ENCODE assay signal across 22 cellular contexts in the genomic region with DNA sequence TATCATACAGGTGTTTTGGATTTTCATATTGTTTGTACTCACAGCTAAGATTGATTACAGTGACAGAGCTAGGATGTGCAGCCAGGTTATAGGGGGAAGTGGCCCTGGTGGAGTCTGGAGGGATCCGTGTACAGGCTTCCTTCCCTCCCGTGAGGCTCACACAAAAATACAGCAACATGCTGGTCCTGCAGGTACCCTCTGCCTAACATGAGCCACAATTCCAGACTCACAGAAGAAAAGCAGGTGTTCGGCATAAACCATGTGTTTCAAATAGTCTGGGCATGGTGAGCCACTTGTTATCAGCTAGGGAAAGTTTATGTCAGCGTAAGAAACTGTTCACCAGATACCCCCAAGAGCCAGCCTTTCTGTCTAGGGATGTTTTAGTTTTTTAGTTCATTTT.
"Had no signal": no experiment of that assay in that cellular context is flagged by ENCODE, and none has a peak within 500 bp of the region (broad histone marks: within the 10 kb centered on the region; RNA-seq: fewer than 3 reads in every experiment).

No MANE protein-coding gene starts in this region.

- H3K9me3 Mint-ChIP-seq: natural killer cell treated with Interleukin-12 subunit alpha and Interleukin-12 subunit beta and Interleukin-15 and Interleukin-18, amount 100 ng/mL, for 72 hours had no signal

- H3K27ac ChIP-seq: heart right ventricle, hepatocyte, left ventricle myocardium inferior, right atrium auricular region, right lobe of liver, tibial nerve, upper lobe of right lung had no signal

- H3K4me3 Mint-ChIP-seq: naive thymus-derived CD4-positive, alpha-beta T cell; natural killer cell treated with Interleukin-12 subunit alpha and Interleukin-12 subunit beta and Interleukin-15 and Interleukin-18, amount 100 ng/mL, for 72 hours had no signal

- ATAC-seq: heart right ventricle; mucosa of descending colon; naive thymus-derived CD4-positive, alpha-beta T cell; natural killer cell treated with Interleukin-12 subunit alpha and Interleukin-12 subunit beta and Interleukin-15 and Interleukin-18, amount 100 ng/mL, for 72 hours; right lobe of liver; upper lobe of right lung had no signal

- H3K27me3 ChIP-seq: heart right ventricle, hepatocyte, right atrium auricular region, right lobe of liver, tibial nerve, upper lobe of right lung had no signal

- H3K27ac Mint-ChIP-seq: natural killer cell treated with Interleukin-12 subunit alpha and Interleukin-12 subunit beta and Interleukin-15 and Interleukin-18, amount 100 ng/mL, for 72 hours; progenitor cell of endocrine pancreas had no signal

- H3K27me3 Mint-ChIP-seq: naive thymus-derived CD4-positive, alpha-beta T cell; natural killer cell treated with Interleukin-12 subunit alpha and Interleukin-12 subunit beta and Interleukin-15 and Interleukin-18, amount 100 ng/mL, for 72 hours; progenitor cell of endocrine pancreas had no signal

- FAIRE-seq: urothelium cell line had no signal

- DNase-seq: heart right ventricle; islet precursor cell; left ventricle myocardium inferior; midbrain; mucosa of descending colon; naive thymus-derived CD4-positive, alpha-beta T cell; nucleus accumbens; right lobe of liver; stimulated activated CD4-positive, alpha-beta T cell treated with anti-CD3 and anti-CD28 coated beads, Interleukin-1b, Interleukin-23, amount 100 ng/mL, for 48 hours; stimulated activated CD4-positive, alpha-beta T cell treated with anti-CD3 and anti-CD28 coated beads, Interleukin-2, amount 100 ng/mL, for 48 hours; stimulated activated CD4-positive, alpha-beta T cell treated with anti-CD3 and anti-CD28 coated beads, Interleukin-4, amount 100 ng/mL, for 4 hours; stimulated activated CD8-positive, alpha-beta memory T cell treated with anti-CD3 and anti-CD28 coated beads, Interleukin-4, amount 100 ng/mL, for 48 hours; stimulated activated naive CD4-positive, alpha-beta T cell treated with Interleukin-2 at 50 U/mL for 16 hours; upper lobe of right lung had no signal

- H3K9me3 ChIP-seq: right lobe of liver, upper lobe of right lung had no signal

- H3K4me3 ChIP-seq: heart right ventricle, hepatocyte, left ventricle myocardium inferior, lung, mucosa of descending colon, right atrium auricular region, right lobe of liver, smooth muscle cell, tibial nerve, upper lobe of right lung had no signal

- H3K4me1 ChIP-seq: heart right ventricle, left ventricle myocardium inferior, right atrium auricular region, tibial nerve, upper lobe of right lung had no signal
